ENCODE assay signal across 11 cellular contexts in the genomic region with DNA sequence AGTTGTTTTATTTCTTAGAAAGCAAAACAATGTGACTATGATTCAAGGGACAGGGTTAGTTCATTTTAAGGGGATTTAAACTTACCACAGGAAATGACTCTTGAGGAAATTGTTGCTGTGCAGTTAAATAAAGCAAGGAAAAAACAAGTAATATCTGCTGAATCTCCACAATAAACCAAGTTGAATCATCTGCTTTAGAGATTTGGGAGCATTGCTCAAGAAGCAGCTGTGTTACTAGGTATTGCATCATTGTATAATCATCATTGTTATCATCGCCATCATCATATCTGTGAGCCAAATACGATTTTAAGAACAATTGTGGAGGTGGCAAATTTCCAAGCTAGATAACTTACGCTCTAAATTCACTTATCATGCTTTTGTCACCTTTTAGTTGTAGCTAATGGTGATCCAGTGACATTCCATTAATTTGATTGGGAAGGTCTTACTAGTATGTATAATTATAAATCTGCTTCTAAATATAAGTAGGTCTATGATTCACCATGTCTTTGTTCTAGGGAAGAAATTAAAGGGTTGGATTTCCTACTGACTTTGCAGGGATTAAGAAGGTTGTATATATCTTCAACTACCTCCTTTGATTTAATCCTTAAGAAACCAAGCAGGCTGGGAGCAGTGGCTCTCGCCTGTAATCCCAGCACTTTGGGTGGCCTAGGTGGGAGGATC. TPM values are rescaled to one million over a fixed set of nuclear protein-coding genes. Genes with fewer than 3 reads are reported as not detected.
DNase-seq lines count a peak whose midpoint lies in the region; ATAC-seq lines count a peak whose summit lies in the region.
"Had no signal": no experiment of that assay in that cellular context is flagged by ENCODE, and none has a peak within 500 bp of the region (broad histone marks: within the 10 kb centered on the region; RNA-seq: fewer than 3 reads in every experiment).

No MANE protein-coding gene starts in this region.

- no peak overlapping the region for H3K27ac Mint-ChIP-seq in activated T-helper 17 cell treated with anti-CD3 and anti-CD28 coated beads, Interleukin-2, amount 50 U/mL, for 72 hours

- peaks cover 21% of the 10 kb centered on the region for H3K27me3 Mint-ChIP-seq in activated T-helper 17 cell treated with anti-CD3 and anti-CD28 coated beads, Interleukin-2, amount 50 U/mL, for 72 hours

- peak; percentile 44 for ATAC-seq in activated T-helper 17 cell treated with anti-CD3 and anti-CD28 coated beads, Interleukin-2, amount 50 U/mL, for 72 hours (replicated peaks)
- ATAC-seq in GM21825 (IDR thresholded peaks at IDR 0.05; ENCODE audit: unreplicated experiment) (no peak), GM18858 (IDR thresholded peaks at IDR 0.05; ENCODE audit: unreplicated experiment) (no peak), GM18909 (IDR thresholded peaks at IDR 0.05; ENCODE audit: poor library complexity, unreplicated experiment) (no peak)

- no peaks in the 10 kb centered on the region for H3K4me1 Mint-ChIP-seq in activated T-helper 17 cell treated with anti-CD3 and anti-CD28 coated beads, Interleukin-2, amount 50 U/mL, for 72 hours

- H3K4me3 Mint-ChIP-seq in activated T-helper 17 cell treated with anti-CD3 and anti-CD28 coated beads, Interleukin-2, amount 50 U/mL, for 72 hours, result no peak overlapping the region

- no peaks in the 10 kb centered on the region for H3K36me3 Mint-ChIP-seq in activated T-helper 17 cell treated with anti-CD3 and anti-CD28 coated beads, Interleukin-2, amount 50 U/mL, for 72 hours (ENCODE audit: low read depth)

- peak; percentile 72 for DNase-seq in AG08396 (ENCODE audit: low spot score)
- DNase-seq in HS-27A (ENCODE audit: low read depth), result peak; percentile 41
- DNase-seq in iris pigment epithelial cell (ENCODE audit: low read depth), result peak; percentile 98
- no peak for DNase-seq in UCSD-AML1 (lab: John Stamatoyannopoulos, UW; ENCODE audit: unreplicated experiment)
- DNase-seq: activated CD4-positive, alpha-beta T cell treated with anti-CD3 and anti-CD28 coated beads, Interleukin-2, amount 50 U/mL, for 4 hours; NCI-H1694 treated with DMSO at 0.1 percent for 48 hours; posterior cingulate gyrus had no signal

- no peaks in the 10 kb centered on the region for H3K9me3 Mint-ChIP-seq in activated T-helper 17 cell treated with anti-CD3 and anti-CD28 coated beads, Interleukin-2, amount 50 U/mL, for 72 hours

RNA-seq across cellular contexts. Expression of gene MMP10, which starts 19.9 kb away (rescaled TPM):
- total RNA-seq in activated T-helper 17 cell treated with anti-CD3 and anti-CD28 coated beads, Interleukin-2, amount 50 U/mL, for 72 hours, result not detected

RNA-seq across cellular contexts. Expression of gene MMP8, which starts 35.7 kb away (rescaled TPM):
- not detected for total RNA-seq in activated T-helper 17 cell treated with anti-CD3 and anti-CD28 coated beads, Interleukin-2, amount 50 U/mL, for 72 hours

RNA-seq across cellular contexts. Expression of gene MMP1, which starts 37.5 kb away (rescaled TPM):
- total RNA-seq in activated T-helper 17 cell treated with anti-CD3 and anti-CD28 coated beads, Interleukin-2, amount 50 U/mL, for 72 hours, result not detected

RNA-seq across cellular contexts. Expression of gene MMP27, which starts 54.9 kb away (rescaled TPM):
- not detected for total RNA-seq in activated T-helper 17 cell treated with anti-CD3 and anti-CD28 coated beads, Interleukin-2, amount 50 U/mL, for 72 hours
